ENCODE assay signal across 9 cellular contexts in the genomic region with DNA sequence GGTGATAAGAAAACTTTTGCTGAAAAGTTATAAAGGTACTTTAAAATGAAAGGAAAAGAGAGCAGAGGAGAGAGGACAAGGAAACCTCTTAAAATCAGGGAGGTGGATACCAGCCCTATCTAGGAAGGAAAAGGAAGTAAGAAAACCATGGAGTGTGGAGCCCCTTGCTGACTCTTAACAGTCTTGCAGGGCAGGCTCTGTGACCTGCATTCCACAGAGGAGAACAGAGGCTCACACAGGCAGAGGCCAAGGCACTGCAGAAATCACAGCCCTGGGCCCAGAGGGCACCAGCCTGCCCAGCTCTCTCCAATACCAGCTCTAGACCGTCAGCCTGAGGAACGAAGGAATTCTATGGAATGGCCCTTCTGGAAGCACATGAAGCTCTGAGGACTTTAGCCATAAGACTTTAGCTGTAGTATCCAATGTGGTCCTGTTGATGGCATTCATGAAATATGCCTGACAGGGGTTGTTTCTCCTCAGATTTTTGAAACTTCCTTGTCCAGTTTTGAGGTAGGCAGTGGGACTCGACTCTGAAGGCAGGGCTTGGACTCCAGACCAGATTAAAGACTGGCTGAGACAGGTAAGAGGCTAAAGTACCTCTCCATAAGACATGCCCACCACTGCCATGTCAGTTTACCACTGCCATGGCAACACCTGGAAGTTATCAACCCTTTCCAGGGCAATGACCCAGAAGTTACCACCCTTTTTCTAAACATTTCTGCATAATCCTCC.
A peak's percentile ranks its signal among the peaks of the same experiment; 100 is the strongest.
DNase-seq lines count a peak whose midpoint lies in the region; ATAC-seq and TF ChIP-seq lines count a peak whose summit lies in the region.
"Had no signal": no experiment of that assay in that cellular context is flagged by ENCODE, and none has a peak within 500 bp of the region (broad histone marks: within the 10 kb centered on the region; RNA-seq: fewer than 3 reads in every experiment).

No MANE protein-coding gene starts in this region.

- H3K4me1 Mint-ChIP-seq in H9, result peaks cover 0 to 4% of the 10 kb centered on the region in 2 experiments; a peak in 1 of 4 replicates
- H3K4me1 Mint-ChIP-seq in mesothelial cell of epicardium, result peaks cover 16% of the 10 kb centered on the region

- H2BK120ac ChIP-seq in H9 (ENCODE audit: low read depth, low read length, poor library complexity, severe bottlenecking), result no peak overlapping the region

- no peak overlapping the region for H3K4me2 ChIP-seq in H9 (ENCODE audit: insufficient read depth, insufficient read length, low read length)

- H4K91ac ChIP-seq in H9 (ENCODE audit: insufficient read length, low read depth, low read length), result no peak overlapping the region

- no peak overlapping the region for H3K4me3 ChIP-seq in skeletal muscle cell (ENCODE audit: low read depth, low read length)

- H2BK15ac ChIP-seq in H9 (ENCODE audit: low read depth, low read length), result no peak overlapping the region

- peaks cover 7% of the 10 kb centered on the region for H3K9me3 ChIP-seq in H9 (ENCODE audit: control insufficient read depth, low read depth, low read length)
- H3K9me3 ChIP-seq: neutrophil had no signal

- H3K27ac ChIP-seq in H9 (ENCODE audit: insufficient read length, low read depth, low read length), result no peak overlapping the region
- H3K27ac ChIP-seq: neutrophil had no signal

- no peaks in the 10 kb centered on the region for H3K79me1 ChIP-seq in H9 (ENCODE audit: insufficient read depth, low read depth, low read length, poor library complexity, severe bottlenecking)

- H2AK5ac ChIP-seq in H9 (ENCODE audit: insufficient read length, low read length), result no peak overlapping the region

- no peak overlapping the region for H3K14ac ChIP-seq in H9 (ENCODE audit: insufficient read depth, low read length)

- no peak overlapping the region for H3K9ac ChIP-seq in H9 (ENCODE audit: extremely low read depth, insufficient read length, low read length)

- H2AFZ ChIP-seq in H9 (ENCODE audit: low read length), result no peak overlapping the region

- no peak overlapping the region for H2BK12ac ChIP-seq in H9 (ENCODE audit: insufficient read length, low read depth, low read length)

- no peaks in the 10 kb centered on the region for H4K20me1 ChIP-seq in H9 (ENCODE audit: control insufficient read depth, insufficient read depth, insufficient read length)

- H3K9me3 Mint-ChIP-seq in H9 (peaks cover 20 to 24% of the 10 kb centered on the region in 2 experiments), mesothelial cell of epicardium (peaks cover 8% of the 10 kb centered on the region)

- no peaks in the 10 kb centered on the region for H3K27me3 ChIP-seq in H9 (ENCODE audit: insufficient read depth, low read length)
- H3K27me3 ChIP-seq: neutrophil had no signal

- no peak overlapping the region for H2BK5ac ChIP-seq in H9 (ENCODE audit: insufficient read length, low read length)

- no peak overlapping the region for H4K5ac ChIP-seq in H9 (ENCODE audit: insufficient read length, low read depth, low read length)

- H3T11ph ChIP-seq in H9 (ENCODE audit: low read length), result no peak overlapping the region

- H3K4me3 Mint-ChIP-seq in H9, result no peak overlapping the region
- H3K4me3 Mint-ChIP-seq in mesothelial cell of epicardium, result no peak overlapping the region

- H3K18ac ChIP-seq in H9 (ENCODE audit: insufficient read length, low read depth, low read length), result no peak overlapping the region

- H3K36me3 Mint-ChIP-seq in H9 (ENCODE audit: insufficient read depth in 1 of 3, low read depth in 3 of 3), result peaks cover 12 to 23% (median 16%) of the 10 kb centered on the region in 3 experiments
- peaks cover 2% of the 10 kb centered on the region for H3K36me3 Mint-ChIP-seq in mesothelial cell of epicardium

- WGBS in H9 (ENCODE audit: extremely low coverage, insufficient read length, low lambda C conversion rate), result no CpG with 5 or more reads among the region's 3 CpGs

- DNase-seq in H9 (no peak), SK-MEL-5 (ENCODE audit: low read depth, low spot score) (peak; percentile 80), fibroblast of the conjunctiva (ENCODE audit: low read depth) (peak; percentile 69), skeletal muscle cell (ENCODE audit: low read depth) (peak; percentile 37), NCI-H526 treated with DMSO at 0.1 percent for 48 hours (lab: John Stamatoyannopoulos, UW) (no peak), mesothelial cell of epicardium (ENCODE audit: low spot score in 2 of 2, unreplicated experiment in 2 of 2) (no peak)

- in situ Hi-C loops in SK-MEL-5 (cut with HindIII; ENCODE audit: low pct_unique_long_range_greater_than_20kb, low sequenced_read_pairs), result no loop called here

- H3K23me2 ChIP-seq in H9 (ENCODE audit: insufficient read length, low read depth, low read length, poor library complexity, severe bottlenecking), result no peaks in the 10 kb centered on the region

- no peak overlapping the region for H4K8ac ChIP-seq in H9 (replicated peaks; ENCODE audit: insufficient read length, low read depth, low read length)

- H3K4me1 ChIP-seq in H9 (ENCODE audit: insufficient read depth, low read length), result no peaks in the 10 kb centered on the region

- no peak overlapping the region for H3K4ac ChIP-seq in H9 (ENCODE audit: low read depth, low read length)

- ATAC-seq in GM18861 (IDR thresholded peaks at IDR 0.05; ENCODE audit: unreplicated experiment), result no peak
- no peak for ATAC-seq in HG03039 (IDR thresholded peaks at IDR 0.05; ENCODE audit: unreplicated experiment)

- H3K27me3 Mint-ChIP-seq in H9 (ENCODE audit: low read depth) (0 out of 2 replicates have a peak, but pooled peaks cover 2% of the 10 kb centered on the region), mesothelial cell of epicardium (ENCODE audit: low read depth) (no peaks in the 10 kb centered on the region)

- H3K27ac Mint-ChIP-seq in H9, result no peak overlapping the region; a peak in 1 of 7 replicates
- no peak overlapping the region for H3K27ac Mint-ChIP-seq in mesothelial cell of epicardium

- H3K23ac ChIP-seq in H9 (ENCODE audit: insufficient read length, low read depth, low read length), result no peak overlapping the region

- no peak overlapping the region for H2BK20ac ChIP-seq in H9 (ENCODE audit: low read depth, low read length, poor library complexity, severe bottlenecking)

- TF ChIP-seq CTCF in H9 (conservative IDR thresholded peaks at IDR 0.05), result peak; percentile 49; the same call in 2 of the 3 replicates
- TF ChIP-seq CTCF in mesothelial cell of epicardium (IDR thresholded peaks at IDR 0.05; ENCODE audit: unreplicated experiment), result no peak

- H3K56ac ChIP-seq in H9 (ENCODE audit: insufficient read length, low read depth, low read length), result no peak overlapping the region

- no peaks in the 10 kb centered on the region for H3K79me2 ChIP-seq in H9 (ENCODE audit: insufficient read depth, low read length)

Comparison
In these comparisons a context has a peak if more than half of its experiments do, and no peak if none do; other contexts are left out.
1. DNase-seq: peak in SK-MEL-5 (single experiment), fibroblast of the conjunctiva (single experiment) and skeletal muscle cell (single experiment); none in H9 (single experiment), NCI-H526 treated with DMSO at 0.1 percent for 48 hours (single experiment) and mesothelial cell of epicardium (0 of 2).